ENCODE assay signal across 19 cellular contexts in the genomic region with DNA sequence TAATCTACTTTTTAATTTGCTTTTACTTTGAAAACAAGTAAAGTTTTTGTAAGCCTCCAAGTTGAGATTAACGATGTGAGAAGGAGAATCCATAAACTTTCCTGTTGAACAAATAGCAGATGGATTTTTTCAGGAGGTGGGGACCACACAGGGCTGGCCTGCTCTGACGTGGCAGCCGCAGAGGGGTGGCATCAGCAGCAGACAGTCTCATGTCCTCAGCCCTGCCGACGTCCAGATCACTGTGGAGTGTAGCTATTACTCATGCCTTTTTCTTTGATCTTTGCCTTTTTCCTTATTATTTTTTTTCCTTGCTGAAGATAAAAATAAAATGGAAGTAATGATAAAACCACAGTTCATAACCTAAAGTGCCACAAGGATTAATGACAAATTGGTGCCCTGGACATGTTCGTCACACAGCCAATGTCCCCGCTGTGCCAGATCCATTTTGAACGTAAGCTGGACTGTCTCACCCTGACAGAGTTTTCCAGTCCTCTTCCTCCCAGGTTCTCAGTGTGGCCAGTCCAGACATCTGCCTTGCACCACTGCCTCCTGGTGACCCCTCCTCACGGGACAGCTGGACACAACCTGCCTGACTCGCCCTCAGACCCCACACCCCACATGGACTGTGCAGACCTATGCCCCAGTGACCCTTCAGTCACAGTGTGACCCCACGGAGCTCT. TPM values are rescaled to one million over a fixed set of nuclear protein-coding genes. Genes with fewer than 3 reads are reported as not detected.
A peak's percentile ranks its signal among the peaks of the same experiment; 100 is the strongest.
DNase-seq lines count a peak whose midpoint lies in the region; ATAC-seq and TF ChIP-seq lines count a peak whose summit lies in the region.
"Had no signal": no experiment of that assay in that cellular context is flagged by ENCODE, and none has a peak within 500 bp of the region (broad histone marks: within the 10 kb centered on the region; RNA-seq: fewer than 3 reads in every experiment).

No MANE protein-coding gene starts in this region.

- H3K4me1 ChIP-seq in fibroblast of lung (ENCODE audit: control insufficient read depth, extremely low read depth, insufficient read depth, low read length): peaks cover 10% of the 10 kb centered on the region
- peaks cover 0 to 2% of the 10 kb centered on the region in 2 experiments for H3K4me1 ChIP-seq in trophoblast cell (ENCODE audit: control insufficient read depth in 1 of 2, insufficient read depth in 2 of 2, low read length in 2 of 2)
- no peaks in the 10 kb centered on the region for H3K4me1 ChIP-seq in tibial nerve
- H3K4me1 ChIP-seq in PC-3 (ENCODE audit: insufficient read depth, low read length): no peaks in the 10 kb centered on the region
- H3K4me1 ChIP-seq: BLaER1 treated with 17β-estradiol and CSF1 and Interleukin-3, amounts not matched to agents 10 nM and 100 nM; esophagus squamous epithelium had no signal

- intact Hi-C loops in PC-3 (cut with micrococcal nuclease): no loop called here

- peak; percentile 67 for DNase-seq in BJ (ENCODE audit: low read depth)
- DNase-seq in RPMI7951 (ENCODE audit: low read depth): peak; percentile 78
- DNase-seq in fibroblast of lung (ENCODE audit: low read depth in 2 of 2): peak; percentile 79 to 83
- no peak for DNase-seq in trophoblast cell
- DNase-seq in tibial nerve (ENCODE audit: low spot score in 2 of 2): no peak
- DNase-seq in PC-3: no peak
- DNase-seq in activated T-cell treated with anti-CD3 and anti-CD28 coated beads, Interleukin-2, amount 50 U/mL, for 24 hours: no peak
- DNase-seq in amniotic stem cell (lab: John Stamatoyannopoulos, UW): no peak
- DNase-seq: activated naive CD8-positive, alpha-beta T cell treated with anti-CD3 and anti-CD28 coated beads, Interleukin-2, amount 50 U/mL, for 24 hours; activated T-cell treated with anti-CD3 and anti-CD28 coated beads, Interleukin-2, amount 50 U/mL, for 48 hours; esophagus squamous epithelium; left ventricle myocardium inferior; NCI-H1694 treated with DMSO at 0.1 percent for 48 hours; NCI-H446 treated with DMSO at 0.1 percent for 48 hours; SIG-M5; stimulated activated CD4-positive, alpha-beta T cell treated with anti-CD3 and anti-CD28 coated beads, Interleukin-15, amount 100 ng/mL, for 24 hours had no signal

- H3K36me3 ChIP-seq in BJ (ENCODE audit: control insufficient read depth, insufficient read depth, low read length): no peaks in the 10 kb centered on the region
- no peaks in the 10 kb centered on the region for H3K36me3 ChIP-seq in fibroblast of lung (ENCODE audit: control insufficient read depth, insufficient read depth, low read length)
- H3K36me3 ChIP-seq in trophoblast cell (ENCODE audit: control insufficient read depth in 1 of 2, insufficient read depth in 2 of 2, low read length in 2 of 2): no peaks in the 10 kb centered on the region
- no peaks in the 10 kb centered on the region for H3K36me3 ChIP-seq in tibial nerve
- H3K36me3 ChIP-seq in PC-3 (ENCODE audit: low read depth, low read length): no peaks in the 10 kb centered on the region
- H3K36me3 ChIP-seq: BLaER1 treated with 17β-estradiol and CSF1 and Interleukin-3, amounts not matched to agents 10 nM and 100 nM; esophagus squamous epithelium; left ventricle myocardium inferior had no signal

- H2AFZ ChIP-seq in fibroblast of lung (ENCODE audit: low read length) (peak overlapping the region; percentile 20), trophoblast cell (ENCODE audit: insufficient read depth, low read length, poor library complexity) (no peak overlapping the region), PC-3 (ENCODE audit: low read length) (no peak overlapping the region)

- no peak overlapping the region for H3K27ac Mint-ChIP-seq in activated T-cell treated with anti-CD3 and anti-CD28 coated beads, Interleukin-2, amount 50 U/mL, for 24 hours
- H3K27ac Mint-ChIP-seq: activated naive CD8-positive, alpha-beta T cell treated with anti-CD3 and anti-CD28 coated beads, Interleukin-2, amount 50 U/mL, for 24 hours; progenitor cell of endocrine pancreas had no signal

- no peak overlapping the region for H3K23ac ChIP-seq in trophoblast cell (ENCODE audit: low read length)

- H3K9me3 Mint-ChIP-seq in activated T-cell treated with anti-CD3 and anti-CD28 coated beads, Interleukin-2, amount 50 U/mL, for 24 hours: no peaks in the 10 kb centered on the region
- H3K9me3 Mint-ChIP-seq: activated naive CD8-positive, alpha-beta T cell treated with anti-CD3 and anti-CD28 coated beads, Interleukin-2, amount 50 U/mL, for 24 hours had no signal

- no peaks in the 10 kb centered on the region for H3K79me1 ChIP-seq in trophoblast cell (ENCODE audit: low read length)

- no peak overlapping the region for H2BK12ac ChIP-seq in trophoblast cell (ENCODE audit: low read length)

- TF ChIP-seq EP300 in tibial nerve (IDR thresholded peaks at IDR 0.05): no peak

- H3K79me2 ChIP-seq in fibroblast of lung (ENCODE audit: control insufficient read depth, insufficient read depth, low read length) (no peaks in the 10 kb centered on the region), trophoblast cell (ENCODE audit: control insufficient read depth, insufficient read depth, low read length, poor library complexity) (no peaks in the 10 kb centered on the region), PC-3 (ENCODE audit: low read length) (no peaks in the 10 kb centered on the region)

- no peaks in the 10 kb centered on the region for H3K9me2 ChIP-seq in PC-3 (replicated peaks; ENCODE audit: low read length)

- H3K9me3 ChIP-seq in fibroblast of lung (ENCODE audit: control insufficient read depth, insufficient read depth, low read depth, low read length) (no peaks in the 10 kb centered on the region), trophoblast cell (ENCODE audit: insufficient read depth, low read depth, low read length) (peaks cover 10% of the 10 kb centered on the region), tibial nerve (no peaks in the 10 kb centered on the region), PC-3 (ENCODE audit: low read length) (no peaks in the 10 kb centered on the region)
- H3K9me3 ChIP-seq: BLaER1 treated with 17β-estradiol and CSF1 and Interleukin-3, amounts not matched to agents 10 nM and 100 nM; esophagus squamous epithelium; left ventricle myocardium inferior had no signal

- no peaks in the 10 kb centered on the region for H3K4me1 Mint-ChIP-seq in activated T-cell treated with anti-CD3 and anti-CD28 coated beads, Interleukin-2, amount 50 U/mL, for 24 hours (ENCODE audit: low read depth)
- H3K4me1 Mint-ChIP-seq: activated naive CD8-positive, alpha-beta T cell treated with anti-CD3 and anti-CD28 coated beads, Interleukin-2, amount 50 U/mL, for 24 hours had no signal

- peak overlapping the region; percentile 57 for H3K27ac ChIP-seq in fibroblast of lung (ENCODE audit: insufficient read depth, low read length)
- H3K27ac ChIP-seq in trophoblast cell (ENCODE audit: low read depth, low read length): no peak overlapping the region
- H3K27ac ChIP-seq in tibial nerve: no peak overlapping the region
- no peak overlapping the region for H3K27ac ChIP-seq in PC-3 (ENCODE audit: low read length)
- H3K27ac ChIP-seq: BLaER1 treated with 17β-estradiol and CSF1 and Interleukin-3, amounts not matched to agents 10 nM and 100 nM; coronary artery; esophagus squamous epithelium; left ventricle myocardium inferior had no signal

- H3K4me2 ChIP-seq in fibroblast of lung (ENCODE audit: extremely low read depth, insufficient read depth, low read length): peak overlapping the region; percentile 70
- H3K4me2 ChIP-seq in trophoblast cell (ENCODE audit: low read length): no peak overlapping the region
- H3K4me2 ChIP-seq in PC-3 (ENCODE audit: low read length): no peak overlapping the region
- H3K4me2 ChIP-seq: BLaER1 treated with 17β-estradiol and CSF1 and Interleukin-3, amounts not matched to agents 10 nM and 100 nM had no signal

- H3K18ac ChIP-seq in trophoblast cell (ENCODE audit: low read length): no peak overlapping the region

- BruUV-seq in PC-3 (replicated peaks; lab: Mats Ljungman, UMichigan): no TSS peak

- H3K14ac ChIP-seq in trophoblast cell (ENCODE audit: low read length): no peak overlapping the region

- H4K8ac ChIP-seq in trophoblast cell (ENCODE audit: low read depth, low read length): no peak overlapping the region

- WGBS in trophoblast cell (ENCODE audit: extremely low coverage, insufficient coverage, insufficient read length): no CpG with 5 or more reads among the region's 11 CpGs
- WGBS in tibial nerve, 2 donors: 72 to 75% methylated on average over 11 of the region's 11 CpGs

- TF ChIP-seq POLR2A in tibial nerve (IDR thresholded peaks at IDR 0.05): no peak

- H3K36me3 Mint-ChIP-seq in activated T-cell treated with anti-CD3 and anti-CD28 coated beads, Interleukin-2, amount 50 U/mL, for 24 hours (ENCODE audit: low read depth): no peaks in the 10 kb centered on the region

- no peaks in the 10 kb centered on the region for H3K27me3 Mint-ChIP-seq in activated T-cell treated with anti-CD3 and anti-CD28 coated beads, Interleukin-2, amount 50 U/mL, for 24 hours
- H3K27me3 Mint-ChIP-seq: activated naive CD8-positive, alpha-beta T cell treated with anti-CD3 and anti-CD28 coated beads, Interleukin-2, amount 50 U/mL, for 24 hours had no signal

- H3F3A ChIP-seq in PC-3 (ENCODE audit: low read length, unreplicated experiment): no peaks in the 10 kb centered on the region

- H3K27me3 ChIP-seq in BJ (ENCODE audit: control insufficient read depth, insufficient read depth, low read length): no peaks in the 10 kb centered on the region
- H3K27me3 ChIP-seq in fibroblast of lung (ENCODE audit: control insufficient read depth, insufficient read depth, low read length): peaks cover 6% of the 10 kb centered on the region
- no peaks in the 10 kb centered on the region for H3K27me3 ChIP-seq in trophoblast cell (ENCODE audit: insufficient read depth, low read length)
- H3K27me3 ChIP-seq in tibial nerve: peaks cover 0 to 16% of the 10 kb centered on the region in 2 donors
- no peaks in the 10 kb centered on the region for H3K27me3 ChIP-seq in PC-3 (ENCODE audit: low read length)
- H3K27me3 ChIP-seq: BLaER1 treated with 17β-estradiol and CSF1 and Interleukin-3, amounts not matched to agents 10 nM and 100 nM had no signal

- H2BK120ac ChIP-seq in trophoblast cell (ENCODE audit: insufficient read depth, low read length, poor library complexity): no peak overlapping the region

- CTCF ChIA-PET in BJ (lab: Yijun Ruan, JAX) (interaction anchor here (0.8 to 2.5 kb wide), 6 partner anchors 13 to 93 kb away, joined by 3 to 16 read pairs (median 4); no protein-coding TSS in a partner anchor), PC-3 (lab: Charles Lee) (no interaction called here)

- peak overlapping the region; percentile 20 for H3K9ac ChIP-seq in fibroblast of lung (ENCODE audit: insufficient read depth, low read length)
- no peak overlapping the region for H3K9ac ChIP-seq in trophoblast cell (ENCODE audit: low read length)
- H3K9ac ChIP-seq in PC-3 (ENCODE audit: low read length): no peak overlapping the region
- H3K9ac ChIP-seq: BLaER1 treated with 17β-estradiol and CSF1 and Interleukin-3, amounts not matched to agents 10 nM and 100 nM had no signal

- H2BK5ac ChIP-seq in trophoblast cell (ENCODE audit: low read depth, low read length, poor library complexity): no peak overlapping the region

- POLR2A ChIA-PET in BJ (lab: Charles Lee): interaction anchor here (0.6 kb wide), 2 partner anchors 16 to 69 kb away, joined by 4 to 5 read pairs; no protein-coding TSS in a partner anchor
- POLR2A ChIA-PET in PC-3 (lab: Charles Lee; ENCODE audit: unreplicated experiment): no interaction called here

- ATAC-seq in PC-3: no peak
- ATAC-seq: activated naive CD8-positive, alpha-beta T cell treated with anti-CD3 and anti-CD28 coated beads, Interleukin-2, amount 50 U/mL, for 24 hours had no signal

- no peak overlapping the region for H2AK5ac ChIP-seq in trophoblast cell (ENCODE audit: low read length)

- no peak overlapping the region for H4K12ac ChIP-seq in trophoblast cell (ENCODE audit: low read depth, low read length)

- no peak overlapping the region for H3K4me3 ChIP-seq in BJ (ENCODE audit: low read depth, low read length)
- no peak overlapping the region for H3K4me3 ChIP-seq in fibroblast of lung (replicated peaks in 1 of 4; ENCODE audit: control extremely low read depth in 1 of 4, insufficient read depth in 1 of 4, low read depth in 3 of 4, low read length in 4 of 4)
- peak overlapping the region; percentile 20 for H3K4me3 ChIP-seq in trophoblast cell (ENCODE audit: low read depth, low read length)
- H3K4me3 ChIP-seq in tibial nerve: no peak overlapping the region
- H3K4me3 ChIP-seq in PC-3 (ENCODE audit: low read length): no peak overlapping the region
- H3K4me3 ChIP-seq: BLaER1 treated with 17β-estradiol and CSF1 and Interleukin-3, amounts not matched to agents 10 nM and 100 nM; coronary artery; esophagus squamous epithelium; left ventricle myocardium inferior had no signal

- no peak overlapping the region for H3K4ac ChIP-seq in trophoblast cell (ENCODE audit: low read depth, low read length)

- TF ChIP-seq CTCF in BJ (IDR thresholded peaks at IDR 0.05; ENCODE audit: insufficient read depth, low read depth, low read length) (no peak), fibroblast of lung (conservative IDR thresholded peaks at IDR 0.05 in 1 of 2, IDR thresholded peaks at IDR 0.05 in 1 of 2; ENCODE audit: low read depth in 1 of 2, low read length in 2 of 2) (no peak), tibial nerve (IDR thresholded peaks at IDR 0.05) (no peak), PC-3 (conservative IDR thresholded peaks at IDR 0.05; ENCODE audit: low read depth, low read length) (no peak)

- H3K4me3 Mint-ChIP-seq in activated T-cell treated with anti-CD3 and anti-CD28 coated beads, Interleukin-2, amount 50 U/mL, for 24 hours: no peak overlapping the region
- H3K4me3 Mint-ChIP-seq: activated naive CD8-positive, alpha-beta T cell treated with anti-CD3 and anti-CD28 coated beads, Interleukin-2, amount 50 U/mL, for 24 hours had no signal

- H4K20me1 ChIP-seq in fibroblast of lung (ENCODE audit: control insufficient read depth, extremely low read depth, insufficient read depth, low read length) (no peaks in the 10 kb centered on the region), PC-3 (ENCODE audit: low read length) (no peaks in the 10 kb centered on the region)
- H4K20me1 ChIP-seq: BLaER1 treated with 17β-estradiol and CSF1 and Interleukin-3, amounts not matched to agents 10 nM and 100 nM had no signal

- H4K91ac ChIP-seq in trophoblast cell (ENCODE audit: low read depth, low read length): no peak overlapping the region

RNA-seq across cellular contexts. Expression of a gene that starts 15.4 kb away (rescaled TPM):
- 8.1 and 10.7 TPM in 2 replicates for polyA plus RNA-seq in BJ (2011; rRNA removed)
- 14.8 and 15.0 TPM in 2 replicates for polyA minus RNA-seq in BJ (2011; rRNA and poly(A)+ RNA removed)
- 13.4 and 15.7 TPM in 2 replicates for total RNA-seq in RPMI7951 (2014; rRNA removed; shearing (Covaris generic))
- total RNA-seq in fibroblast of lung: 5.6 and 8.9 TPM in 2 replicates
- 9.1 and 12.2 TPM in 2 replicates for polyA plus RNA-seq in fibroblast of lung
- polyA plus RNA-seq in fibroblast of lung (2012): 5.6 and 7.0 TPM in 2 replicates
- polyA minus RNA-seq in fibroblast of lung (ENCODE audit: low replicate concordance): 19.8 and 31.3 TPM in 2 replicates
- 7.5 TPM in 2 replicates for polyA plus RNA-seq in trophoblast cell (2013)
- 10 to 100 TPM in 2 of 4 donors, 1 to 10 TPM in 2; 9.4 to 13.8 (median 10.6) TPM for total RNA-seq in tibial nerve
- total RNA-seq in PC-3 (2014; rRNA removed): 8.1 and 9.2 TPM in 2 replicates

RNA-seq across cellular contexts. Expression of a gene that starts 45.6 kb away (rescaled TPM):
- 0.04 TPM in 1 of 2 replicates, not detected in the other for polyA plus RNA-seq in BJ (2011; rRNA removed)
- 0.09 TPM in 1 of 2 replicates, not detected in the other for polyA minus RNA-seq in BJ (2011; rRNA and poly(A)+ RNA removed)
- not detected in 2 replicates for total RNA-seq in RPMI7951 (2014; rRNA removed; shearing (Covaris generic))
- not detected in 2 replicates for total RNA-seq in fibroblast of lung
- not detected in 2 replicates for polyA plus RNA-seq in fibroblast of lung
- not detected in 2 replicates for polyA plus RNA-seq in fibroblast of lung (2012)
- polyA minus RNA-seq in fibroblast of lung (ENCODE audit: low replicate concordance): not detected in 2 replicates
- polyA plus RNA-seq in trophoblast cell (2013): not detected in 2 replicates
- not detected for total RNA-seq in tibial nerve
- total RNA-seq in PC-3 (2014; rRNA removed): 0.58 TPM in 1 of 2 replicates, not detected in the other
- total RNA-seq: esophagus squamous epithelium had no signal

Comparison
In these comparisons a context has a peak if more than half of its experiments do, and no peak if none do; other contexts are left out.
1. DNase-seq: peak in BJ (single experiment), RPMI7951 (single experiment) and fibroblast of lung (2 of 2); none in trophoblast cell (0 of 2), tibial nerve (0 of 2), PC-3 (single experiment), activated T-cell treated with anti-CD3 and anti-CD28 coated beads, Interleukin-2, amount 50 U/mL, for 24 hours (single experiment) and amniotic stem cell (single experiment).